ENCODE assay signal across 1 cellular context in genomic region chr7:66681491-66682349, GRCh38.
TF ChIP-seq lines count a peak whose summit lies in the region.

No MANE protein-coding gene starts in this region.

TF ChIP-seq in GM12878, 131 proteins besides CTCF, POLR2A, EP300 and RAD21 (continued from another document):
- TF ChIP-seq E4F1 (IDR thresholded peaks at IDR 0.05; ENCODE audit: borderline replicate concordance, partially characterized antibody): peak; percentile 38
- TF ChIP-seq CREM (IDR thresholded peaks at IDR 0.05; ENCODE audit: low read depth): peak; percentile 94
- peak; percentile 31; the same call in 1 of the 2 replicates for TF ChIP-seq MXI1 (IDR thresholded peaks at IDR 0.05; ENCODE audit: low read depth, low read length)
- peak; percentile 54; the same call in 1 of the 2 replicates for TF ChIP-seq ZNF217 (IDR thresholded peaks at IDR 0.05)
- peak; percentile 56; the same call in 1 of the 2 replicates for TF ChIP-seq PAX5 (IDR thresholded peaks at IDR 0.05; ENCODE audit: borderline replicate concordance, low read depth, low read length)
- peak; percentile 85 for TF ChIP-seq GABPA (IDR thresholded peaks at IDR 0.05; ENCODE audit: low read depth)
- TF ChIP-seq SMARCA5 (IDR thresholded peaks at IDR 0.05): 0 out of 2 replicates have a peak, but pooled peaks have one; percentile 26
